ENCODE assay signal across 8 cellular contexts in the genomic region with DNA sequence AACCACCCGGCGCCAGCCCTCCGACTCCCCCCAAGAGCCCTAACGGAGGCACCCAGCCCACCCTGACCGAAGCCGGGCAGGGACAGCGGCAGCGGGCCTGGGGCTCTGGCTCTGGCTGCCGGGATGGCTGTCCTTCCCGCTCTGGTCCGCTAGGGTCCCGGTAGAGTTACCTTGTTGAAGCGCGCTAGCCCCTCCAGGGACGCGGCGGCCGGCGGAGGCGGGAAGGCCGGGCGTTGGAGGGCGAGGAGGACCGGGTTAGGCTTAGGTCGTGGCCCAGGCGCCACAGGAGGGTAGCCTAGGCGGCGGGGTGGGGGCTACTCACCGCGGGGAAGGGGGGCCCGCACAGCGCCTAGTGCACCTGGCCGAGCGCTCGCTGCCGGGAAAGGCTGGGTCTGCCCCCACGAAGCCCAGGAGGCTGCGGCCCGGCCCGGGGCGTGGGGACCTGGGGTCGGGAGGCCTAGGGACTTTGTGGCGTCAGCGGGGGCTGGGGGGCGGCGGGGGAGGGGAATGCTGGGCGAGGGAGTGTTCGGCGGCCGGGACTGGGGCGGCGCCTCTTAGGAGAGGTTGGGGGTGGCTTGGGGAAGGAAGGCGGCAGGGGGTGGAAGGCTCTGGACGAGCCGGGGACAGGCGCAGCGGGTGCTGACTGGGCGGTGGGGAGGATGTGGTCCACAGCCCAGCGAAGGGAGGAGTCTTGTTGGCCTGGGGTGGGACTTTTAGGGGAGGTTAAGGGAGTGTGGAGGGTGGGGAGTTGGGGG. TPM values are rescaled to one million over a fixed set of nuclear protein-coding genes. Genes with fewer than 3 reads are reported as not detected.
DNase-seq lines count a peak whose midpoint lies in the region; ATAC-seq, FAIRE-seq and TF ChIP-seq lines count a peak whose summit lies in the region.

A gene with protein sequence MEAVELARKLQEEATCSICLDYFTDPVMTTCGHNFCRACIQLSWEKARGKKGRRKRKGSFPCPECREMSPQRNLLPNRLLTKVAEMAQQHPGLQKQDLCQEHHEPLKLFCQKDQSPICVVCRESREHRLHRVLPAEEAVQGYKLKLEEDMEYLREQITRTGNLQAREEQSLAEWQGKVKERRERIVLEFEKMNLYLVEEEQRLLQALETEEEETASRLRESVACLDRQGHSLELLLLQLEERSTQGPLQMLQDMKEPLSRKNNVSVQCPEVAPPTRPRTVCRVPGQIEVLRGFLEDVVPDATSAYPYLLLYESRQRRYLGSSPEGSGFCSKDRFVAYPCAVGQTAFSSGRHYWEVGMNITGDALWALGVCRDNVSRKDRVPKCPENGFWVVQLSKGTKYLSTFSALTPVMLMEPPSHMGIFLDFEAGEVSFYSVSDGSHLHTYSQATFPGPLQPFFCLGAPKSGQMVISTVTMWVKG (minus strand): TSS at position 645 of the 755 bp plus-strand sequence. CDS start 1,789 bp downstream, outside the sequence.

- peak; percentile 44 for TF ChIP-seq CTCF in cardiac fibroblast (IDR thresholded peaks at IDR 0.05; ENCODE audit: low read depth, low read length)

- H3K36me3 Mint-ChIP-seq in stimulated activated effector memory CD8-positive, alpha-beta T cell treated with anti-CD3 and anti-CD28 coated beads, Interleukin-12 subunit alpha, Interleukin-12 subunit beta, amount 100 ng/mL, for 72 hours, result no peaks in the 10 kb centered on the region

- H3K4me3 ChIP-seq in SK-N-MC (peak within 1 kb of the TSS; percentile 60), cardiac fibroblast (replicated peaks in 1 of 2; ENCODE audit: low read depth in 2 of 2, low read length in 2 of 2) (peak within 1 kb of the TSS; percentile 14 to 44)

- TF ChIP-seq POLR2A in GM12891 (IDR thresholded peaks at IDR 0.05; ENCODE audit: low read depth, low read length), result no peak

- no peak within 1 kb of the TSS for H3K9ac ChIP-seq in SK-N-MC (ENCODE audit: insufficient read length)

- peak; percentile 79 for ATAC-seq in stimulated activated effector memory CD8-positive, alpha-beta T cell treated with anti-CD3 and anti-CD28 coated beads, Interleukin-12 subunit alpha, Interleukin-12 subunit beta, amount 100 ng/mL, for 72 hours
- ATAC-seq in GM19328 (IDR thresholded peaks at IDR 0.05; ENCODE audit: unreplicated experiment) (no peak), HG02610 (IDR thresholded peaks at IDR 0.05; ENCODE audit: unreplicated experiment) (no peak)

- no peaks in the 10 kb centered on the region for H3K36me3 ChIP-seq in SK-N-MC (ENCODE audit: insufficient read depth, low read length)

- H3K4me1 Mint-ChIP-seq in stimulated activated effector memory CD8-positive, alpha-beta T cell treated with anti-CD3 and anti-CD28 coated beads, Interleukin-12 subunit alpha, Interleukin-12 subunit beta, amount 100 ng/mL, for 72 hours, result peaks cover 23% of the 10 kb centered on the region

- peak within 1 kb of the TSS; percentile 37 for H3K27ac Mint-ChIP-seq in stimulated activated effector memory CD8-positive, alpha-beta T cell treated with anti-CD3 and anti-CD28 coated beads, Interleukin-12 subunit alpha, Interleukin-12 subunit beta, amount 100 ng/mL, for 72 hours

- no peaks in the 10 kb centered on the region for H3K9me3 ChIP-seq in SK-N-MC (ENCODE audit: low read depth, low read length)

- no peak for FAIRE-seq in GM12891 (lab: Jason Lieb, UNC)

- peak within 1 kb of the TSS; percentile 70 for H3K4me3 Mint-ChIP-seq in stimulated activated effector memory CD8-positive, alpha-beta T cell treated with anti-CD3 and anti-CD28 coated beads, Interleukin-12 subunit alpha, Interleukin-12 subunit beta, amount 100 ng/mL, for 72 hours

- DNase-seq in GM12891 (ENCODE audit: insufficient read length, low spot score), result peak; percentile 56
- no peak for DNase-seq in SK-N-MC (ENCODE audit: low read depth, low spot score)
- DNase-seq in cardiac fibroblast (ENCODE audit: low read depth in 2 of 2), result peak in 1 of 2 donors; percentile 36
- peak; percentile 3 for DNase-seq in kidney glomerular epithelial cell (lab: John Stamatoyannopoulos, UW)
- peak; percentile 17 to 66 for DNase-seq in stimulated activated effector memory CD8-positive, alpha-beta T cell treated with anti-CD3 and anti-CD28 coated beads, Interleukin-12 subunit alpha, Interleukin-12 subunit beta, amount 100 ng/mL, for 72 hours (ENCODE audit: low spot score in 2 of 2)
- no peak for DNase-seq in NCI-H226

- H3K27ac ChIP-seq in SK-N-MC, result no peak within 1 kb of the TSS

- no peaks in the 10 kb centered on the region for H3K9me3 Mint-ChIP-seq in stimulated activated effector memory CD8-positive, alpha-beta T cell treated with anti-CD3 and anti-CD28 coated beads, Interleukin-12 subunit alpha, Interleukin-12 subunit beta, amount 100 ng/mL, for 72 hours

TF ChIP-seq in GM12891, 5 proteins besides CTCF, POLR2A, EP300 and RAD21:
- TF ChIP-seq POLR2AphosphoS5 (IDR thresholded peaks at IDR 0.05; ENCODE audit: low read depth, low read length), result no peak
- TF ChIP-seq PAX5 (IDR thresholded peaks at IDR 0.05; ENCODE audit: insufficient read depth, low read length, severe bottlenecking), result no peak
- TF ChIP-seq SPI1 (IDR thresholded peaks at IDR 0.05; ENCODE audit: low read depth, low read length), result no peak
- TF ChIP-seq POU2F2 (IDR thresholded peaks at IDR 0.05; ENCODE audit: low read depth, low read length), result no peak
- TF ChIP-seq TAF1 (IDR thresholded peaks at IDR 0.05; ENCODE audit: low read depth, low read length), result no peak

RNA-seq across cellular contexts. Expression of the gene that starts here (rescaled TPM):
- 0.26 TPM for polyA plus RNA-seq in GM12891 (2012; ENCODE audit: low read depth, missing spikeins)

Comparison
In these comparisons a context has a peak if more than half of its experiments do, and no peak if none do; other contexts are left out.
1. DNase-seq: peak in GM12891 (single experiment), kidney glomerular epithelial cell (single experiment) and stimulated activated effector memory CD8-positive, alpha-beta T cell treated with anti-CD3 and anti-CD28 coated beads, Interleukin-12 subunit alpha, Interleukin-12 subunit beta, amount 100 ng/mL, for 72 hours (2 of 2); none in SK-N-MC (single experiment) and NCI-H226 (single experiment).